ENCODE assay signal across 11 cellular contexts in genomic region chr18:10926565-10927194, GRCh38.
DNase-seq lines count a peak whose midpoint lies in the region; ATAC-seq and TF ChIP-seq lines count a peak whose summit lies in the region.
"Had no signal": no experiment of that assay in that cellular context is flagged by ENCODE, and none has a peak within 500 bp of the region (broad histone marks: within the 10 kb centered on the region; RNA-seq: fewer than 3 reads in every experiment).

No MANE protein-coding gene starts in this region.

- no peak overlapping the region for H3K18ac ChIP-seq in trophoblast cell (ENCODE audit: low read length)

- H3K14ac ChIP-seq in trophoblast cell (ENCODE audit: low read length): no peak overlapping the region

- H3K4ac ChIP-seq in trophoblast cell (ENCODE audit: low read depth, low read length): no peak overlapping the region

- H3K27me3 Mint-ChIP-seq in Calu3 (ENCODE audit: unreplicated experiment): no peaks in the 10 kb centered on the region
- H3K27me3 Mint-ChIP-seq in activated T-cell treated with anti-CD3 and anti-CD28 coated beads, Interleukin-2, amount 50 U/mL, for 24 hours: peaks cover 3% of the 10 kb centered on the region

- H3K9me3 ChIP-seq in fibroblast of lung (ENCODE audit: control insufficient read depth, insufficient read depth, low read depth, low read length): no peaks in the 10 kb centered on the region
- no peaks in the 10 kb centered on the region for H3K9me3 ChIP-seq in trophoblast cell (ENCODE audit: insufficient read depth, low read depth, low read length)

- WGBS in trophoblast cell (ENCODE audit: extremely low coverage, insufficient coverage, insufficient read length): no CpG with 5 or more reads among the region's 14 CpGs

- BruUV-seq in Calu3 (replicated peaks; lab: Mats Ljungman, UMichigan): no TSS peak

- TF ChIP-seq CTCF in Calu3 (IDR thresholded peaks at IDR 0.05; ENCODE audit: unreplicated experiment) (no peak), fibroblast of lung (conservative IDR thresholded peaks at IDR 0.05 in 1 of 2, IDR thresholded peaks at IDR 0.05 in 1 of 2; ENCODE audit: low read depth in 1 of 2, low read length in 2 of 2) (peak in 1 of 2 donors; percentile 4)

- H3K36me3 ChIP-seq in fibroblast of lung (ENCODE audit: control insufficient read depth, insufficient read depth, low read length) (no peaks in the 10 kb centered on the region), trophoblast cell (ENCODE audit: control insufficient read depth in 1 of 2, insufficient read depth in 2 of 2, low read length in 2 of 2) (no peaks in the 10 kb centered on the region)

- intact Hi-C loops in Calu3 (cut with micrococcal nuclease; ENCODE audit: unreplicated experiment): no loop called here

- no peaks in the 10 kb centered on the region for H3K36me3 Mint-ChIP-seq in Calu3 (ENCODE audit: insufficient read depth, unreplicated experiment)
- no peaks in the 10 kb centered on the region for H3K36me3 Mint-ChIP-seq in activated T-cell treated with anti-CD3 and anti-CD28 coated beads, Interleukin-2, amount 50 U/mL, for 24 hours (ENCODE audit: low read depth)
- H3K36me3 Mint-ChIP-seq: naive B cell had no signal

- H2AFZ ChIP-seq in fibroblast of lung (ENCODE audit: low read length) (no peak overlapping the region), trophoblast cell (ENCODE audit: insufficient read depth, low read length, poor library complexity) (no peak overlapping the region)

- no peaks in the 10 kb centered on the region for H3K79me2 ChIP-seq in fibroblast of lung (ENCODE audit: control insufficient read depth, insufficient read depth, low read length)
- no peaks in the 10 kb centered on the region for H3K79me2 ChIP-seq in trophoblast cell (ENCODE audit: control insufficient read depth, insufficient read depth, low read length, poor library complexity)

- H3K4me1 Mint-ChIP-seq in Calu3 (ENCODE audit: low read depth, unreplicated experiment): peaks cover 32% of the 10 kb centered on the region
- no peaks in the 10 kb centered on the region for H3K4me1 Mint-ChIP-seq in activated T-cell treated with anti-CD3 and anti-CD28 coated beads, Interleukin-2, amount 50 U/mL, for 24 hours (ENCODE audit: low read depth)
- H3K4me1 Mint-ChIP-seq: activated CD4-positive, alpha-beta memory T cell treated with anti-CD3 and anti-CD28 coated beads, Interleukin-2, amount 10 ng/mL, durations not matched to agents 7 days and 5 days; naive B cell had no signal

- peak overlapping the region; percentile 59 for H3K4me3 Mint-ChIP-seq in Calu3 (ENCODE audit: low read depth, unreplicated experiment)
- no peak overlapping the region for H3K4me3 Mint-ChIP-seq in activated T-cell treated with anti-CD3 and anti-CD28 coated beads, Interleukin-2, amount 50 U/mL, for 24 hours
- H3K4me3 Mint-ChIP-seq: activated CD4-positive, alpha-beta memory T cell treated with anti-CD3 and anti-CD28 coated beads, Interleukin-2, amount 10 ng/mL, durations not matched to agents 7 days and 5 days; naive B cell; stimulated activated naive CD8-positive, alpha-beta T cell treated with anti-CD3 and anti-CD28 coated beads, Interleukin-15, Interleukin-2, amounts not matched to agents 100 ng/mL and 50 ng/mL, for 24 hours had no signal

- no peak overlapping the region for H2BK12ac ChIP-seq in trophoblast cell (ENCODE audit: low read length)

- H3K27me3 ChIP-seq in fibroblast of lung (ENCODE audit: control insufficient read depth, insufficient read depth, low read length) (no peaks in the 10 kb centered on the region), trophoblast cell (ENCODE audit: insufficient read depth, low read length) (no peaks in the 10 kb centered on the region)

- H4K12ac ChIP-seq in trophoblast cell (ENCODE audit: low read depth, low read length): no peak overlapping the region

- H3K27ac ChIP-seq in fibroblast of lung (ENCODE audit: insufficient read depth, low read length): peak overlapping the region; percentile 69
- H3K27ac ChIP-seq in trophoblast cell (ENCODE audit: low read depth, low read length): peak overlapping the region; percentile 8

- H3K4me2 ChIP-seq in fibroblast of lung (ENCODE audit: extremely low read depth, insufficient read depth, low read length) (peak overlapping the region; percentile 30), trophoblast cell (ENCODE audit: low read length) (no peak overlapping the region)

- H4K91ac ChIP-seq in trophoblast cell (ENCODE audit: low read depth, low read length): no peak overlapping the region

- CTCF ChIA-PET in Calu3 (lab: Charles Lee): no interaction called here

- H3K79me1 ChIP-seq in trophoblast cell (ENCODE audit: low read length): no peaks in the 10 kb centered on the region

- peak overlapping the region in 3 of 4 experiments; percentile 21 to 39 (median 22) for H3K4me3 ChIP-seq in fibroblast of lung (replicated peaks in 1 of 4; ENCODE audit: control extremely low read depth in 1 of 4, insufficient read depth in 1 of 4, low read depth in 3 of 4, low read length in 4 of 4)
- no peak overlapping the region for H3K4me3 ChIP-seq in trophoblast cell (ENCODE audit: low read depth, low read length)

- H3K9me3 Mint-ChIP-seq in Calu3 (ENCODE audit: low read depth, unreplicated experiment): no peaks in the 10 kb centered on the region
- no peaks in the 10 kb centered on the region for H3K9me3 Mint-ChIP-seq in activated T-cell treated with anti-CD3 and anti-CD28 coated beads, Interleukin-2, amount 50 U/mL, for 24 hours
- H3K9me3 Mint-ChIP-seq: activated CD4-positive, alpha-beta memory T cell treated with anti-CD3 and anti-CD28 coated beads, Interleukin-2, amount 10 ng/mL, durations not matched to agents 7 days and 5 days; naive B cell; stimulated activated naive CD8-positive, alpha-beta T cell treated with anti-CD3 and anti-CD28 coated beads, Interleukin-15, Interleukin-2, amounts not matched to agents 100 ng/mL and 50 ng/mL, for 24 hours had no signal

- H3K23ac ChIP-seq in trophoblast cell (ENCODE audit: low read length): no peak overlapping the region

- H3K4me1 ChIP-seq in fibroblast of lung (ENCODE audit: control insufficient read depth, extremely low read depth, insufficient read depth, low read length): peaks cover 13% of the 10 kb centered on the region
- peaks cover 5 to 9% of the 10 kb centered on the region in 2 experiments for H3K4me1 ChIP-seq in trophoblast cell (ENCODE audit: control insufficient read depth in 1 of 2, insufficient read depth in 2 of 2, low read length in 2 of 2)

- H4K20me1 ChIP-seq in fibroblast of lung (ENCODE audit: control insufficient read depth, extremely low read depth, insufficient read depth, low read length): no peaks in the 10 kb centered on the region

- no peak overlapping the region for H4K8ac ChIP-seq in trophoblast cell (ENCODE audit: low read depth, low read length)

- no peak overlapping the region for H2BK5ac ChIP-seq in trophoblast cell (ENCODE audit: low read depth, low read length, poor library complexity)

- DNase-seq in Calu3 (peak; percentile 29), MV-4-11 (lab: John Stamatoyannopoulos, UW) (peak; percentile 32), fibroblast of lung (ENCODE audit: low read depth in 2 of 2) (peak; percentile 65 to 78), trophoblast cell (no peak), mucosa of gallbladder (ENCODE audit: low spot score) (no peak), NCI-H510A treated with DMSO at 0.1 percent for 48 hours (lab: John Stamatoyannopoulos, UW) (no peak)
- DNase-seq in activated T-cell treated with anti-CD3 and anti-CD28 coated beads, Interleukin-2, amount 50 U/mL, for 24 hours: no peak
- DNase-seq: activated CD4-positive, alpha-beta memory T cell treated with anti-CD3 and anti-CD28 coated beads, Interleukin-2, amount 10 ng/mL, durations not matched to agents 7 days and 5 days; naive B cell had no signal

- no peak overlapping the region for H2AK5ac ChIP-seq in trophoblast cell (ENCODE audit: low read length)

- H3K27ac Mint-ChIP-seq in Calu3 (ENCODE audit: unreplicated experiment): peak overlapping the region; percentile 60
- H3K27ac Mint-ChIP-seq in activated T-cell treated with anti-CD3 and anti-CD28 coated beads, Interleukin-2, amount 50 U/mL, for 24 hours: no peak overlapping the region
- H3K27ac Mint-ChIP-seq: activated CD4-positive, alpha-beta memory T cell treated with anti-CD3 and anti-CD28 coated beads, Interleukin-2, amount 10 ng/mL, durations not matched to agents 7 days and 5 days; stimulated activated naive CD8-positive, alpha-beta T cell treated with anti-CD3 and anti-CD28 coated beads, Interleukin-15, Interleukin-2, amounts not matched to agents 100 ng/mL and 50 ng/mL, for 24 hours had no signal

- H2BK120ac ChIP-seq in trophoblast cell (ENCODE audit: insufficient read depth, low read length, poor library complexity): no peak overlapping the region

- H3K9ac ChIP-seq in fibroblast of lung (ENCODE audit: insufficient read depth, low read length) (no peak overlapping the region), trophoblast cell (ENCODE audit: low read length) (no peak overlapping the region)

- ATAC-seq in HG03460 (IDR thresholded peaks at IDR 0.05; ENCODE audit: unreplicated experiment): no peak

Comparison
In these comparisons a context has a peak if more than half of its experiments do, and no peak if none do; other contexts are left out.
1. DNase-seq: peak in Calu3 (single experiment), MV-4-11 (single experiment) and fibroblast of lung (2 of 2); none in trophoblast cell (0 of 2), activated T-cell treated with anti-CD3 and anti-CD28 coated beads, Interleukin-2, amount 50 U/mL, for 24 hours (single experiment), mucosa of gallbladder (single experiment) and NCI-H510A treated with DMSO at 0.1 percent for 48 hours (single experiment).